ENCODE assay signal across 1 cellular context in genomic region chr16:30615358-30616076, GRCh38.
TF ChIP-seq lines count a peak whose summit lies in the region.

No MANE protein-coding gene starts in this region.

TF ChIP-seq in HepG2, 621 proteins besides CTCF, POLR2A, EP300 and RAD21 (continued from another document and continues in another):
- TF ChIP-seq ZBED4 (CRISPR knock-in tag; IDR thresholded peaks at IDR 0.05; ENCODE audit: borderline replicate concordance) (no peak), TBP (CRISPR knock-in tag; IDR thresholded peaks at IDR 0.05) (no peak), PBX3 (CRISPR knock-in tag; IDR thresholded peaks at IDR 0.05; ENCODE audit: borderline replicate concordance) (no peak), ZNF282 (IDR thresholded peaks at IDR 0.05; ENCODE audit: partially characterized antibody) (no peak), RBAK (CRISPR knock-in tag; IDR thresholded peaks at IDR 0.05) (no peak), MEIS1 (CRISPR knock-in tag; IDR thresholded peaks at IDR 0.05; ENCODE audit: borderline replicate concordance) (no peak), ZC3H4 (CRISPR knock-in tag; IDR thresholded peaks at IDR 0.05; ENCODE audit: borderline replicate concordance) (no peak), MAX (IDR thresholded peaks at IDR 0.05) (peak; percentile 44; the same call in 1 of the 2 replicates), FOXJ3 (CRISPR knock-in tag; IDR thresholded peaks at IDR 0.05; ENCODE audit: borderline replicate concordance) (no peak), KLF13 (CRISPR knock-in tag; IDR thresholded peaks at IDR 0.05) (no peak), ZNF446 (CRISPR knock-in tag; IDR thresholded peaks at IDR 0.05) (no peak), FOXC1 (CRISPR knock-in tag; IDR thresholded peaks at IDR 0.05; ENCODE audit: borderline replicate concordance) (no peak), SKI (IDR thresholded peaks at IDR 0.05; ENCODE audit: partially characterized antibody) (no peak), ZNF589 (CRISPR knock-in tag; conservative IDR thresholded peaks at IDR 0.05) (no peak), GRHL1 (CRISPR knock-in tag; conservative IDR thresholded peaks at IDR 0.05) (no peak), LCORL (IDR thresholded peaks at IDR 0.05) (no peak), LCORL (CRISPR knock-in tag; IDR thresholded peaks at IDR 0.05) (0 out of 2 replicates have a peak, but pooled peaks have one; percentile 23), SPEN (CRISPR knock-in tag; IDR thresholded peaks at IDR 0.05; ENCODE audit: low read depth) (peak; percentile 71; the same call in 1 of the 2 replicates), POGZ (CRISPR knock-in tag; IDR thresholded peaks at IDR 0.05) (no peak), PAF1 (CRISPR knock-in tag; IDR thresholded peaks at IDR 0.05) (no peak), RFX3 (CRISPR knock-in tag; IDR thresholded peaks at IDR 0.05) (no peak), TP53 (CRISPR knock-in tag; conservative IDR thresholded peaks at IDR 0.05) (no peak), SRSF1 (optimal IDR thresholded peaks at IDR 0.05; ENCODE audit: low read depth, low read length) (no peak), NFIC (IDR thresholded peaks at IDR 0.05; ENCODE audit: low read length) (no peak), ZNF652 (CRISPR knock-in tag; IDR thresholded peaks at IDR 0.05; ENCODE audit: borderline replicate concordance, low read depth) (no peak), ZNF33A (CRISPR knock-in tag; IDR thresholded peaks at IDR 0.05; ENCODE audit: borderline replicate concordance) (no peak), HNRNPUL1 (IDR thresholded peaks at IDR 0.05; ENCODE audit: low read depth, low read length) (no peak), REPIN1 (CRISPR knock-in tag; IDR thresholded peaks at IDR 0.05; ENCODE audit: borderline replicate concordance, low read depth) (peak; percentile 77; the same call in 1 of the 2 replicates), ZNF687 (CRISPR knock-in tag; IDR thresholded peaks at IDR 0.05) (peak; percentile 71), NCOA5 (CRISPR knock-in tag; IDR thresholded peaks at IDR 0.05) (no peak), MED13 (CRISPR knock-in tag; IDR thresholded peaks at IDR 0.05) (no peak), MED8 (CRISPR knock-in tag; IDR thresholded peaks at IDR 0.05; ENCODE audit: insufficient replicate concordance) (no peak), SMC3 (IDR thresholded peaks at IDR 0.05; ENCODE audit: low read length) (peak; percentile 56; the same call in 1 of the 2 replicates), ZNF816 (CRISPR knock-in tag; IDR thresholded peaks at IDR 0.05; ENCODE audit: borderline replicate concordance) (no peak), NR2F6 (IDR thresholded peaks at IDR 0.05) (no peak), NR2F6 (CRISPR knock-in tag; IDR thresholded peaks at IDR 0.05) (peak; percentile 51; the same call in 1 of the 2 replicates), CEBPG (CRISPR knock-in tag; IDR thresholded peaks at IDR 0.05) (0 out of 2 replicates have a peak, but pooled peaks have one; percentile 20), GPBP1L1 (CRISPR knock-in tag; IDR thresholded peaks at IDR 0.05) (no peak), PLRG1 (conservative IDR thresholded peaks at IDR 0.05) (no peak), HIVEP1 (CRISPR knock-in tag; IDR thresholded peaks at IDR 0.05) (no peak), XRCC5 (optimal IDR thresholded peaks at IDR 0.05; ENCODE audit: low read length) (peak; percentile 83), ELF4 (CRISPR knock-in tag; IDR thresholded peaks at IDR 0.05; ENCODE audit: borderline replicate concordance) (no peak)
- TF ChIP-seq, protein P1, sequence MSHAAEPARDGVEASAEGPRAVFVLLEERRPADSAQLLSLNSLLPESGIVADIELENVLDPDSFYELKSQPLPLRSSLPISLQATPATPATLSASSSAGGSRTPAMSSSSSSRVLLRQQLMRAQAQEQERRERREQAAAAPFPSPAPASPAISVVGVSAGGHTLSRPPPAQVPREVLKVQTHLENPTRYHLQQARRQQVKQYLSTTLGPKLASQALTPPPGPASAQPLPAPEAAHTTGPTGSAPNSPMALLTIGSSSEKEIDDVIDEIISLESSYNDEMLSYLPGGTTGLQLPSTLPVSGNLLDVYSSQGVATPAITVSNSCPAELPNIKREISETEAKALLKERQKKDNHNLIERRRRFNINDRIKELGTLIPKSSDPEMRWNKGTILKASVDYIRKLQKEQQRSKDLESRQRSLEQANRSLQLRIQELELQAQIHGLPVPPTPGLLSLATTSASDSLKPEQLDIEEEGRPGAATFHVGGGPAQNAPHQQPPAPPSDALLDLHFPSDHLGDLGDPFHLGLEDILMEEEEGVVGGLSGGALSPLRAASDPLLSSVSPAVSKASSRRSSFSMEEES (CRISPR knock-in tag; IDR thresholded peaks at IDR 0.05), result peak; percentile 22; the same call in 1 of the 2 replicates
- TF ChIP-seq, protein P2, sequence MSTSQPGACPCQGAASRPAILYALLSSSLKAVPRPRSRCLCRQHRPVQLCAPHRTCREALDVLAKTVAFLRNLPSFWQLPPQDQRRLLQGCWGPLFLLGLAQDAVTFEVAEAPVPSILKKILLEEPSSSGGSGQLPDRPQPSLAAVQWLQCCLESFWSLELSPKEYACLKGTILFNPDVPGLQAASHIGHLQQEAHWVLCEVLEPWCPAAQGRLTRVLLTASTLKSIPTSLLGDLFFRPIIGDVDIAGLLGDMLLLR (CRISPR knock-in tag; IDR thresholded peaks at IDR 0.05), result no peak
- TF ChIP-seq, protein P3, sequence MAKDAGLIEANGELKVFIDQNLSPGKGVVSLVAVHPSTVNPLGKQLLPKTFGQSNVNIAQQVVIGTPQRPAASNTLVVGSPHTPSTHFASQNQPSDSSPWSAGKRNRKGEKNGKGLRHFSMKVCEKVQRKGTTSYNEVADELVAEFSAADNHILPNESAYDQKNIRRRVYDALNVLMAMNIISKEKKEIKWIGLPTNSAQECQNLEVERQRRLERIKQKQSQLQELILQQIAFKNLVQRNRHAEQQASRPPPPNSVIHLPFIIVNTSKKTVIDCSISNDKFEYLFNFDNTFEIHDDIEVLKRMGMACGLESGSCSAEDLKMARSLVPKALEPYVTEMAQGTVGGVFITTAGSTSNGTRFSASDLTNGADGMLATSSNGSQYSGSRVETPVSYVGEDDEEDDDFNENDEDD (CRISPR knock-in tag; IDR thresholded peaks at IDR 0.05; ENCODE audit: borderline replicate concordance), result 0 out of 2 replicates have a peak, but pooled peaks have one; percentile 26
- TF ChIP-seq, protein P4, sequence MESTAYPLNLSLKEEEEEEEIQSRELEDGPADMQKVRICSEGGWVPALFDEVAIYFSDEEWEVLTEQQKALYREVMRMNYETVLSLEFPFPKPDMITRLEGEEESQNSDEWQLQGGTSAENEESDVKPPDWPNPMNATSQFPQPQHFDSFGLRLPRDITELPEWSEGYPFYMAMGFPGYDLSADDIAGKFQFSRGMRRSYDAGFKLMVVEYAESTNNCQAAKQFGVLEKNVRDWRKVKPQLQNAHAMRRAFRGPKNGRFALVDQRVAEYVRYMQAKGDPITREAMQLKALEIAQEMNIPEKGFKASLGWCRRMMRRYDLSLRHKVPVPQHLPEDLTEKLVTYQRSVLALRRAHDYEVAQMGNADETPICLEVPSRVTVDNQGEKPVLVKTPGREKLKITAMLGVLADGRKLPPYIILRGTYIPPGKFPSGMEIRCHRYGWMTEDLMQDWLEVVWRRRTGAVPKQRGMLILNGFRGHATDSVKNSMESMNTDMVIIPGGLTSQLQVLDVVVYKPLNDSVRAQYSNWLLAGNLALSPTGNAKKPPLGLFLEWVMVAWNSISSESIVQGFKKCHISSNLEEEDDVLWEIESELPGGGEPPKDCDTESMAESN (CRISPR knock-in tag; conservative IDR thresholded peaks at IDR 0.05), result no peak
- TF ChIP-seq, protein P5, sequence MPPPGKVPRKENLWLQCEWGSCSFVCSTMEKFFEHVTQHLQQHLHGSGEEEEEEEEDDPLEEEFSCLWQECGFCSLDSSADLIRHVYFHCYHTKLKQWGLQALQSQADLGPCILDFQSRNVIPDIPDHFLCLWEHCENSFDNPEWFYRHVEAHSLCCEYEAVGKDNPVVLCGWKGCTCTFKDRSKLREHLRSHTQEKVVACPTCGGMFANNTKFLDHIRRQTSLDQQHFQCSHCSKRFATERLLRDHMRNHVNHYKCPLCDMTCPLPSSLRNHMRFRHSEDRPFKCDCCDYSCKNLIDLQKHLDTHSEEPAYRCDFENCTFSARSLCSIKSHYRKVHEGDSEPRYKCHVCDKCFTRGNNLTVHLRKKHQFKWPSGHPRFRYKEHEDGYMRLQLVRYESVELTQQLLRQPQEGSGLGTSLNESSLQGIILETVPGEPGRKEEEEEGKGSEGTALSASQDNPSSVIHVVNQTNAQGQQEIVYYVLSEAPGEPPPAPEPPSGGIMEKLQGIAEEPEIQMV (CRISPR knock-in tag; IDR thresholded peaks at IDR 0.05; ENCODE audit: low read depth), result no peak
